4 cellular contexts compared by ENCODE assay signal in the genomic region with DNA sequence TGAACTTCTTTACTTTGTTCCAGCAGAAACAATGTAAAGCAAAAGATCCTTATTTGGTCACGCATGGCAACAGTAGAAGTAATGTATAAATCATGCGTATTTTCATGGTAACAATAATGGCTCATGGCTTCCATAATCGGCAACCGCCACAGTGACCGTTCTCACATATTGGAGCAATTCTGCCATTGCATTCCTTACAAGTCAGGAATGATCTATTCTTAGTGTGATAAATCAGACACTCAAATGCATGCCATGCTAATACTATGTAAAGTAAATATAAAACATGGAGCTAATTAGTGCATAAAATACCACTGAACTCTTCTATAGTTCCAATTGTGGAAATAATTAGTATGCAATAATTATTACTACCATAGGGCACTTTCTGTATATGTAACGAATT. TPM values are rescaled to one million over a fixed set of nuclear protein-coding genes. Genes with fewer than 3 reads are reported as not detected.
"Had no signal": no experiment of that assay in that cellular context is flagged by ENCODE, and none has a peak within 500 bp of the region (broad histone marks: within the 10 kb centered on the region; RNA-seq: fewer than 3 reads in every experiment).

No MANE protein-coding gene starts in this region.

- DNase-seq: GDM1, GF-D8 had no signal

- ATAC-seq: GM12878 had no signal

- H3K4me3 ChIP-seq: GM12878 had no signal

RNA-seq across cellular contexts. Expression of a gene that starts 13.5 kb away (rescaled TPM):
- total RNA-seq: G401, GM12878 had no signal
- polyA plus RNA-seq: GM12878 had no signal
